35 cellular contexts compared by ENCODE assay signal in genomic region chr20:7415427-7415826, GRCh38.
"Had no signal": no experiment of that assay in that cellular context is flagged by ENCODE, and none has a peak within 500 bp of the region (broad histone marks: within the 10 kb centered on the region; RNA-seq: fewer than 3 reads in every experiment).

No MANE protein-coding gene starts in this region.

- H3K9me3 ChIP-seq: MG63 had no signal

- H3K4me3 ChIP-seq: MG63 had no signal

- H3K36me3 ChIP-seq: MG63 had no signal

- H3K27me3 ChIP-seq: MG63 had no signal

- DNase-seq: Karpas-422, Kasumi-1, MG63, MM.1S, MV-4-11, NCI-H1048, NCI-H1092, NCI-H1092 treated with DMSO at 0.1 percent for 48 hours, NCI-H1105, NCI-H1105 treated with DMSO at 0.1 percent for 48 hours, NCI-H1417, NCI-H1417 treated with DMSO at 0.1 percent for 48 hours, NCI-H1436, NCI-H1436 treated with DMSO at 0.1 percent for 48 hours, NCI-H146, NCI-H1694, NCI-H1694 treated with DMSO at 0.1 percent for 48 hours, NCI-H187, NCI-H187 treated with DMSO at 0.1 percent for 48 hours, NCI-H1930, NCI-H2029, NCI-H2029 treated with DMSO at 0.1 percent for 48 hours, NCI-H2081, NCI-H2081 treated with DMSO at 0.1 percent for 48 hours, NCI-H2107, NCI-H2171, NCI-H2171 treated with DMSO at 0.1 percent for 48 hours, NCI-H2227 treated with DMSO at 0.1 percent for 48 hours, NCI-H226, NCI-H345, NCI-H446, NCI-H446 treated with DMSO at 0.1 percent for 48 hours, NCI-H510A, NCI-H510A treated with DMSO at 0.1 percent for 48 hours, NCI-H524 had no signal
